ENCODE assay signal across 6 cellular contexts in the genomic region with DNA sequence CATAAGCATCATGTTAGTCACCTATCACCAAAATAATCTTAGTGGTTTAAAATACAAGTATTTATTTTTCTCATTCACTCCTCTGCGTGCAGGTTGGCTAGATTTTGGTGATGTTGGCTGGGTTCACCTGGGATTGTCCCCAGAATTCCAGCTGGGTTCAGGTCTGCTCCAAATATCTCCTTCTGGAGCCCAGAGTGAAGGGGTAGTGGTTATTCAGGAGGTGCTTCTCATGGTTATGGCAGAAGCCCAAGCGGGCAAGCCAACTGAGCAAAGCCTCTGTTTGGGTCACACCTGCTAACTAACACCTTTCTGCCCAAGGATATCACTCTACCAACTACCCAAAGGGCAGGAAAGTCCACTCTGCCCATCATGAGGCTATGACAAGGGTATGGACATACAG. TPM values are rescaled to one million over a fixed set of nuclear protein-coding genes. Genes with fewer than 3 reads are reported as not detected.
"Had no signal": no experiment of that assay in that cellular context is flagged by ENCODE, and none has a peak within 500 bp of the region (broad histone marks: within the 10 kb centered on the region; RNA-seq: fewer than 3 reads in every experiment).

No MANE protein-coding gene starts in this region.

- H2AFZ ChIP-seq: GM23338 had no signal

- H3K4me3 ChIP-seq: GM23338 had no signal

- H3K27ac ChIP-seq: HL-60 had no signal

- DNase-seq: H9, HFFc6, KBM-7 had no signal

- H3K4me2 ChIP-seq: GM23338 had no signal

RNA-seq across cellular contexts. Expression of a gene that starts 7.6 kb away (rescaled TPM):
- polyA plus RNA-seq: IgD-negative memory B cell had no signal
